ENCODE assay signal across 9 cellular contexts in genomic region chrX:135185795-135186443, GRCh38. TPM values are rescaled to one million over a fixed set of nuclear protein-coding genes. Genes with fewer than 3 reads are reported as not detected.
DNase-seq lines count a peak whose midpoint lies in the region; ATAC-seq, FAIRE-seq and TF ChIP-seq lines count a peak whose summit lies in the region.
"Had no signal": no experiment of that assay in that cellular context is flagged by ENCODE, and none has a peak within 500 bp of the region (broad histone marks: within the 10 kb centered on the region; RNA-seq: fewer than 3 reads in every experiment).

No MANE protein-coding gene starts in this region.

- no peak overlapping the region for H2AFZ ChIP-seq in smooth muscle cell (ENCODE audit: low read depth)

- DNase-seq in CMK (ENCODE audit: low read depth): peak; percentile 9
- no peak for DNase-seq in GM18507 (ENCODE audit: extremely low spot score, insufficient read length, low read depth)
- peak; percentile 21 for DNase-seq in NCI-H446 treated with DMSO at 0.1 percent for 48 hours (lab: John Stamatoyannopoulos, UW)
- peak; percentile 31 to 35 for DNase-seq in activated T-cell treated with anti-CD3 and anti-CD28 coated beads, Interleukin-2, amount 50 U/mL, for 72 hours
- peak; percentile 32 for DNase-seq in glutamatergic neuron
- DNase-seq in smooth muscle cell (lab: John Stamatoyannopoulos, UW; ENCODE audit: unreplicated experiment): no peak
- no peak for DNase-seq in occipital lobe (lab: John Stamatoyannopoulos, UW)

- H3K36me3 ChIP-seq in smooth muscle cell (ENCODE audit: low read depth): no peaks in the 10 kb centered on the region

- no peak overlapping the region for H3K4me3 Mint-ChIP-seq in activated T-cell treated with anti-CD3 and anti-CD28 coated beads, Interleukin-2, amount 50 U/mL, for 72 hours
- no peak overlapping the region for H3K4me3 Mint-ChIP-seq in glutamatergic neuron (ENCODE audit: unreplicated experiment)

- no peak overlapping the region for H3K4me3 ChIP-seq in smooth muscle cell

- H4K20me1 ChIP-seq in smooth muscle cell (ENCODE audit: low read depth): no peaks in the 10 kb centered on the region

- H3K27me3 ChIP-seq in smooth muscle cell (ENCODE audit: low read depth): no peaks in the 10 kb centered on the region

- H3K27ac ChIP-seq in smooth muscle cell (ENCODE audit: low read depth): no peak overlapping the region

- WGBS in smooth muscle cell (ENCODE audit: low lambda C conversion rate): 59% methylated on average over 8 of the region's 8 CpGs

- H3K4me2 ChIP-seq in smooth muscle cell: no peak overlapping the region

- H3K9me3 ChIP-seq in smooth muscle cell (replicated peaks; ENCODE audit: low read depth): no peaks in the 10 kb centered on the region

- H3K4me1 Mint-ChIP-seq in activated T-cell treated with anti-CD3 and anti-CD28 coated beads, Interleukin-2, amount 50 U/mL, for 72 hours (ENCODE audit: low read depth): no peaks in the 10 kb centered on the region
- no peaks in the 10 kb centered on the region for H3K4me1 Mint-ChIP-seq in glutamatergic neuron (ENCODE audit: low read depth, unreplicated experiment)

- no peak overlapping the region for H3K9ac ChIP-seq in smooth muscle cell (ENCODE audit: low read depth)

- H3K9me3 Mint-ChIP-seq in activated T-cell treated with anti-CD3 and anti-CD28 coated beads, Interleukin-2, amount 50 U/mL, for 72 hours: no peaks in the 10 kb centered on the region
- H3K9me3 Mint-ChIP-seq in glutamatergic neuron (ENCODE audit: unreplicated experiment): no peaks in the 10 kb centered on the region

- no peak overlapping the region for H3K27ac Mint-ChIP-seq in activated T-cell treated with anti-CD3 and anti-CD28 coated beads, Interleukin-2, amount 50 U/mL, for 72 hours
- H3K27ac Mint-ChIP-seq in glutamatergic neuron (ENCODE audit: unreplicated experiment): no peak overlapping the region

- no peaks in the 10 kb centered on the region for H3K36me3 Mint-ChIP-seq in activated T-cell treated with anti-CD3 and anti-CD28 coated beads, Interleukin-2, amount 50 U/mL, for 72 hours (ENCODE audit: insufficient read depth in 2 of 2)
- no peaks in the 10 kb centered on the region for H3K36me3 Mint-ChIP-seq in glutamatergic neuron (ENCODE audit: unreplicated experiment)

- no peaks in the 10 kb centered on the region for H3F3A ChIP-seq in smooth muscle cell (ENCODE audit: low read depth)

- peak; percentile 77 for FAIRE-seq in GM18507 (lab: Jason Lieb, UNC)

- H3K4me1 ChIP-seq in smooth muscle cell (ENCODE audit: low read depth): no peaks in the 10 kb centered on the region

- H3K27me3 Mint-ChIP-seq in activated T-cell treated with anti-CD3 and anti-CD28 coated beads, Interleukin-2, amount 50 U/mL, for 72 hours (ENCODE audit: low read depth): peaks cover 85% of the 10 kb centered on the region
- H3K27me3 Mint-ChIP-seq in glutamatergic neuron (ENCODE audit: unreplicated experiment): peaks cover 2% of the 10 kb centered on the region

- peak; percentile 46 for TF ChIP-seq CTCF in glutamatergic neuron (IDR thresholded peaks at IDR 0.05; ENCODE audit: partially characterized antibody, unreplicated experiment)
- TF ChIP-seq CTCF in smooth muscle cell (IDR thresholded peaks at IDR 0.05; ENCODE audit: borderline replicate concordance, insufficient read depth, poor library complexity, severe bottlenecking): peak; percentile 43

- ATAC-seq in HG02981 (IDR thresholded peaks at IDR 0.05; ENCODE audit: unreplicated experiment): peak; percentile 72
- peak; percentile 77 to 84 for ATAC-seq in activated T-cell treated with anti-CD3 and anti-CD28 coated beads, Interleukin-2, amount 50 U/mL, for 72 hours (replicated peaks in 1 of 2)

- H3K79me2 ChIP-seq in smooth muscle cell (ENCODE audit: low read depth): no peaks in the 10 kb centered on the region

RNA-seq across cellular contexts. Expression of gene CT55, which starts 14.7 kb away (rescaled TPM):
- total RNA-seq in activated T-cell treated with anti-CD3 and anti-CD28 coated beads, Interleukin-2, amount 50 U/mL, for 72 hours: not detected
- total RNA-seq in glutamatergic neuron (ENCODE audit: unreplicated experiment) (0.34 TPM), smooth muscle cell (not detected in 2 replicates), occipital lobe (not detected)
- not detected in 2 replicates for polyA plus RNA-seq in smooth muscle cell
- total RNA-seq: activated CD8-positive, alpha-beta memory T cell treated with anti-CD3 and anti-CD28 coated beads for 36 hours had no signal

Comparison
In these comparisons a context has a peak if more than half of its experiments do, and no peak if none do; other contexts are left out.
1. DNase-seq: peak in CMK (single experiment), NCI-H446 treated with DMSO at 0.1 percent for 48 hours (single experiment), activated T-cell treated with anti-CD3 and anti-CD28 coated beads, Interleukin-2, amount 50 U/mL, for 72 hours (2 of 2) and glutamatergic neuron (single experiment); none in GM18507 (single experiment), smooth muscle cell (single experiment) and occipital lobe (single experiment).